21 cellular contexts compared by ENCODE assay signal in genomic region chr10:62170738-62171137, GRCh38.
"Had no signal": no experiment of that assay in that cellular context is flagged by ENCODE, and none has a peak within 500 bp of the region (broad histone marks: within the 10 kb centered on the region; RNA-seq: fewer than 3 reads in every experiment).

No MANE protein-coding gene starts in this region.

- H3K27ac ChIP-seq: epithelial cell of prostate, esophagus muscularis mucosa, gastroesophageal sphincter, left ventricle myocardium inferior, lower lobe of right lung, neutrophil, psoas muscle, right lobe of liver, suprapubic skin, thyroid gland, uterus had no signal

- H3K27me3 ChIP-seq: esophagus muscularis mucosa, gastroesophageal sphincter, neutrophil, right lobe of liver, suprapubic skin, thyroid gland, uterus had no signal

- H3K4me1 ChIP-seq: thyroid gland, uterus had no signal

- H3K4me3 ChIP-seq: esophagus muscularis mucosa, gastroesophageal sphincter, left ventricle myocardium inferior, lower lobe of right lung, psoas muscle, right lobe of liver, suprapubic skin, thyroid gland, uterus had no signal

- DNase-seq: effector memory CD8-positive, alpha-beta T cell; glutamatergic neuron; immature natural killer cell; left ventricle myocardium inferior; lower lobe of right lung; mesenchymal stem cell; naive thymus-derived CD4-positive, alpha-beta T cell; psoas muscle; retina; right lobe of liver; stimulated activated CD4-positive, alpha-beta T cell treated with anti-CD3 and anti-CD28 coated beads, Interleukin-4, amount 100 ng/mL, for 1 hour; stimulated activated CD8-positive, alpha-beta memory T cell treated with anti-CD3 and anti-CD28 coated beads, Interleukin-4, amount 100 ng/mL, for 48 hours; stimulated activated naive CD8-positive, alpha-beta T cell treated with anti-CD3 and anti-CD28 coated beads, Interleukin-15, Interleukin-2, amounts not matched to agents 100 U/mL and 50 U/mL, for 24 hours; thyroid gland; uterus had no signal

- H3K9me3 ChIP-seq: lower lobe of right lung, neutrophil, psoas muscle, right lobe of liver, suprapubic skin, thyroid gland, uterus had no signal

- H3K36me3 ChIP-seq: esophagus muscularis mucosa, gastroesophageal sphincter, left ventricle myocardium inferior, lower lobe of right lung, neutrophil, right lobe of liver, suprapubic skin, thyroid gland, uterus had no signal

- ATAC-seq: effector memory CD8-positive, alpha-beta T cell; gastroesophageal sphincter; lower lobe of right lung; naive thymus-derived CD4-positive, alpha-beta T cell; psoas muscle; right lobe of liver; stimulated activated effector memory CD8-positive, alpha-beta T cell treated with anti-CD3 and anti-CD28 coated beads, Interleukin-12 subunit alpha, Interleukin-12 subunit beta, amount 100 ng/mL, for 72 hours; stimulated activated naive CD8-positive, alpha-beta T cell treated with anti-CD3 and anti-CD28 coated beads, Interleukin-15, Interleukin-2, amounts not matched to agents 100 U/mL and 50 U/mL, for 24 hours had no signal
